In the genomic region with DNA sequence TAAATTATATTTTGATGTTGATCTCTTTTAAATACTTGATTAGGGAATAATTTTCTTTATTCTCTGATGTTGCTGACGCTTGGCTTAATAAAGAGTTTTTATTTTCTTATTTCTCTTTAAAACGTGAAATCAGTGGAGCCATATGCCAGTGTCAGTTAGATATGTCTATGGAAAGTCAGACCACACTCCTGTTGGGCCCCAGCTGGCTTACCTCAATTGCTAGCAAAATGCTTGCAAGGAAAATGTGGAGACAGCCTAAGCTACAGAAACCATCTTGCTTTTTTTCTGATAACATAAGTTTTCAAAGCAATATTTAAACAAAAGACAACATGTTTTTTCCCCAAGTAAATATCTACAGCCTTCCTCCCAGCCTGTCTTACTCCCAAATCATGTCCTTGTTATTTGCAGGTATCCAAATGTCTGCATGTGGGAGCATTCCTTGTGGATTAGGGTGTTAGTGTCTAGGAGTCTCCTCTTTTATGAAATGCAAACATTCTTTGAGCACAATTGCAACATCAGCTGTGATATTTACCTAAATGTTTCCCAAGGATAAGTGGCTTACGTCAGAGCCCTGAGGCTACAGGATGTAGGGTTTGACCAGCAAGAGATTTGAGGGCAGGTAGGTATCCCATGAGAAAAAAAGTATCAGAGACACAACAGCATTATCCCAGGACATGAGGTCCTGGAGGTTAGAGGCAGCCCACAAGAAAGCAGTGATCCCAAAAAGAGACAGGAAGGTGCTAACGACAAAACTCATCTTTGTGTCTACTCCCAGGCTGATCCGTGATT, we compare ENCODE assay signal across 14 cellular contexts.
DNase-seq lines count a peak whose midpoint lies in the region; TF ChIP-seq lines count a peak whose summit lies in the region.
"Had no signal": no experiment of that assay in that cellular context is flagged by ENCODE, and none has a peak within 500 bp of the region (broad histone marks: within the 10 kb centered on the region; RNA-seq: fewer than 3 reads in every experiment).

No MANE protein-coding gene starts in this region.

- no peaks in the 10 kb centered on the region for H3K79me2 ChIP-seq in mammary epithelial cell (ENCODE audit: insufficient read depth, low read length)
- H3K79me2 ChIP-seq in mesendoderm (ENCODE audit: control insufficient read depth, insufficient read depth, low read length), result no peaks in the 10 kb centered on the region

- H3K9me3 Mint-ChIP-seq in mesothelial cell of epicardium, result peaks cover 16% of the 10 kb centered on the region
- H3K9me3 Mint-ChIP-seq: activated naive CD4-positive, alpha-beta T cell treated with anti-CD3 and anti-CD28 coated beads, Interleukin-2, amount 50 U/mL, for 24 hours had no signal

- H3K9ac ChIP-seq in mammary epithelial cell (ENCODE audit: insufficient read depth, low read length) (no peak overlapping the region), mesendoderm (ENCODE audit: low read length) (no peak overlapping the region)

- H3K4me3 ChIP-seq in mammary epithelial cell (replicated peaks in 1 of 3; ENCODE audit: insufficient read depth in 1 of 3, low read depth in 2 of 3, low read length in 3 of 3) (no peak overlapping the region), mesendoderm (ENCODE audit: low read length) (no peak overlapping the region), stomach (no peak overlapping the region)
- H3K4me3 ChIP-seq: upper lobe of left lung had no signal

- H3K56ac ChIP-seq in mesendoderm (ENCODE audit: low read length), result no peak overlapping the region

- CTCF ChIA-PET in mammary epithelial cell (lab: Charles Lee; ENCODE audit: low non-redundant PET), result interaction anchor here (0.6 kb wide), 1 partner anchor 213 kb away, joined by 3 read pairs; no protein-coding TSS in a partner anchor

- TF ChIP-seq EP300 in stomach (IDR thresholded peaks at IDR 0.05), result no peak

- peaks cover 4% of the 10 kb centered on the region for H3K27me3 Mint-ChIP-seq in mesothelial cell of epicardium (ENCODE audit: low read depth)

- H2BK15ac ChIP-seq in mesendoderm (replicated peaks; ENCODE audit: low read depth), result no peak overlapping the region

- no peak overlapping the region for H4K8ac ChIP-seq in mesendoderm (ENCODE audit: low read depth, low read length)

- DNase-seq in EH (ENCODE audit: low read depth) (peak; percentile 60), NCI-H2196 treated with DMSO at 0.1 percent for 48 hours (lab: John Stamatoyannopoulos, UW; ENCODE audit: unreplicated experiment) (peak; percentile 74), mammary epithelial cell (peak; percentile 96), mesendoderm (peak; percentile 64), stomach (no peak), mesothelial cell of epicardium (ENCODE audit: low spot score in 2 of 2, unreplicated experiment in 2 of 2) (no peak), NOMO-1 (lab: John Stamatoyannopoulos, UW; ENCODE audit: unreplicated experiment in 2 of 2) (no peak)
- no peak for DNase-seq in activated CD4-positive, alpha-beta T cell treated with anti-CD3 and anti-CD28 coated beads, Interleukin-2, amount 50 U/mL, for 1 hour
- DNase-seq: activated CD4-positive, alpha-beta memory T cell treated with anti-CD3 and anti-CD28 coated beads for 36 hours; CD8-positive, alpha-beta T cell; H7; KBM-7 had no signal

- no peaks in the 10 kb centered on the region for H4K20me1 ChIP-seq in mammary epithelial cell (ENCODE audit: insufficient read depth, low read length)

- H3K4me3 Mint-ChIP-seq in mesothelial cell of epicardium, result no peak overlapping the region
- H3K4me3 Mint-ChIP-seq: activated CD4-positive, alpha-beta memory T cell treated with anti-CD3 and anti-CD28 coated beads for 36 hours; activated naive CD4-positive, alpha-beta T cell treated with anti-CD3 and anti-CD28 coated beads, Interleukin-2, amount 50 U/mL, for 24 hours; CD8-positive, alpha-beta T cell had no signal

- H3K4me1 ChIP-seq in mammary epithelial cell (ENCODE audit: insufficient read depth, low read length) (peaks cover 18% of the 10 kb centered on the region), mesendoderm (ENCODE audit: control insufficient read depth, low read depth, low read length) (peaks cover 2% of the 10 kb centered on the region), stomach (peaks cover 0 to 16% (median 3%) of the 10 kb centered on the region in 4 donors)

- H2AK5ac ChIP-seq in mesendoderm (ENCODE audit: low read length), result no peak overlapping the region

- H3K79me1 ChIP-seq in mesendoderm (ENCODE audit: low read length), result no peaks in the 10 kb centered on the region

- no peaks in the 10 kb centered on the region for H3K27me3 ChIP-seq in mammary epithelial cell (ENCODE audit: insufficient read depth, low read length)
- no peaks in the 10 kb centered on the region for H3K27me3 ChIP-seq in mesendoderm (ENCODE audit: insufficient read depth, low read length, poor library complexity)
- H3K27me3 ChIP-seq in stomach, result peaks cover 0 to 6% (median 0%) of the 10 kb centered on the region in 3 donors
- H3K27me3 ChIP-seq: upper lobe of left lung had no signal

- TF ChIP-seq POLR2A in stomach (IDR thresholded peaks at IDR 0.05), result no peak

- in situ Hi-C loops in mammary epithelial cell (cut with MboI; ENCODE audit: low sequenced_read_pairs in 2 of 2), result loop anchor here (10.0 to 25.0 kb wide), 2 partner anchors 427 to 435 kb away; no protein-coding TSS in a partner anchor

- no peak overlapping the region for H3K23ac ChIP-seq in mesendoderm (ENCODE audit: low read length)

- H3K18ac ChIP-seq in mesendoderm (ENCODE audit: low read length), result no peak overlapping the region

- no peak overlapping the region for H3K4ac ChIP-seq in mesendoderm (ENCODE audit: low read depth, low read length)

- H3K27ac Mint-ChIP-seq in mesothelial cell of epicardium, result no peak overlapping the region
- H3K27ac Mint-ChIP-seq: activated CD4-positive, alpha-beta memory T cell treated with anti-CD3 and anti-CD28 coated beads for 36 hours; activated naive CD4-positive, alpha-beta T cell treated with anti-CD3 and anti-CD28 coated beads, Interleukin-2, amount 50 U/mL, for 24 hours; CD8-positive, alpha-beta T cell had no signal

- dilution Hi-C loops in mammary epithelial cell (cut with HindIII; ENCODE audit: low sequenced_read_pairs), result no loop called here

- H3K27ac ChIP-seq in mammary epithelial cell (ENCODE audit: insufficient read depth, low read depth, low read length), result peak overlapping the region; percentile 28
- no peak overlapping the region for H3K27ac ChIP-seq in mesendoderm (ENCODE audit: low read depth, low read length)
- no peak overlapping the region for H3K27ac ChIP-seq in stomach

- no peak overlapping the region for H4K5ac ChIP-seq in mesendoderm (ENCODE audit: low read length)

- peak overlapping the region; percentile 14 for H2AFZ ChIP-seq in mammary epithelial cell (ENCODE audit: low read depth, low read length)

- peaks cover 13% of the 10 kb centered on the region for H3K4me1 Mint-ChIP-seq in mesothelial cell of epicardium
- H3K4me1 Mint-ChIP-seq: activated naive CD4-positive, alpha-beta T cell treated with anti-CD3 and anti-CD28 coated beads, Interleukin-2, amount 50 U/mL, for 24 hours had no signal

- H2BK5ac ChIP-seq in mesendoderm (ENCODE audit: low read length), result no peak overlapping the region

- TF ChIP-seq CTCF in mammary epithelial cell (conservative IDR thresholded peaks at IDR 0.05 in 1 of 2, IDR thresholded peaks at IDR 0.05 in 1 of 2; ENCODE audit: extremely low read depth in 1 of 2, insufficient read depth in 1 of 2, low read depth in 1 of 2, low read length in 2 of 2), result no peak
- no peak for TF ChIP-seq CTCF in stomach (IDR thresholded peaks at IDR 0.05)
- TF ChIP-seq CTCF in mesothelial cell of epicardium (IDR thresholded peaks at IDR 0.05; ENCODE audit: unreplicated experiment), result no peak

- intact Hi-C loops in mammary epithelial cell (cut with micrococcal nuclease), result no loop called here
- intact Hi-C loops in stomach (cut with DNase I; ENCODE audit: low total_unique reads), result no loop called here

- H3K36me3 Mint-ChIP-seq in mesothelial cell of epicardium, result no peaks in the 10 kb centered on the region
- H3K36me3 Mint-ChIP-seq: activated CD4-positive, alpha-beta memory T cell treated with anti-CD3 and anti-CD28 coated beads for 36 hours; activated naive CD4-positive, alpha-beta T cell treated with anti-CD3 and anti-CD28 coated beads, Interleukin-2, amount 50 U/mL, for 24 hours; CD8-positive, alpha-beta T cell had no signal

- H3K4me2 ChIP-seq in mammary epithelial cell (ENCODE audit: insufficient read depth, low read depth, low read length), result peak overlapping the region; percentile 45
- H3K4me2 ChIP-seq in mesendoderm (ENCODE audit: low read length), result no peak overlapping the region

- H3K9me3 ChIP-seq in mammary epithelial cell (replicated peaks; ENCODE audit: insufficient read depth, low read length) (no peaks in the 10 kb centered on the region), stomach (peaks cover 0 to 7% (median under 1%) of the 10 kb centered on the region in 4 donors)
- H3K9me3 ChIP-seq: upper lobe of left lung had no signal

- no peak overlapping the region for H2BK120ac ChIP-seq in mesendoderm (ENCODE audit: low read depth, low read length)

- WGBS in mammary epithelial cell (ENCODE audit: low coverage, missing lambda C conversion rate), result 69% methylated on average over 5 of the region's 5 CpGs
- WGBS in mesendoderm (ENCODE audit: extremely low coverage, insufficient coverage, low lambda C conversion rate), result no CpG with 5 or more reads among the region's 5 CpGs
- 51 to 65% (median 64%) methylated on average over 5 of the region's 5 CpGs for WGBS in stomach, 5 donors

- H3K36me3 ChIP-seq in mammary epithelial cell (ENCODE audit: insufficient read depth, low read length) (no peaks in the 10 kb centered on the region), mesendoderm (ENCODE audit: control insufficient read depth, insufficient read depth, low read length) (no peaks in the 10 kb centered on the region), stomach (no peaks in the 10 kb centered on the region)
- H3K36me3 ChIP-seq: upper lobe of left lung had no signal

- BruUV-seq in mammary epithelial cell (replicated peaks; lab: Mats Ljungman, UMichigan), result no TSS peak

Comparison
In these comparisons a context has a peak if more than half of its experiments do, and no peak if none do; other contexts are left out.
1. DNase-seq: peak in EH (single experiment), NCI-H2196 treated with DMSO at 0.1 percent for 48 hours (single experiment), mammary epithelial cell (single experiment) and mesendoderm (single experiment); none in activated CD4-positive, alpha-beta T cell treated with anti-CD3 and anti-CD28 coated beads, Interleukin-2, amount 50 U/mL, for 1 hour (single experiment), stomach (single experiment), mesothelial cell of epicardium (0 of 2) and NOMO-1 (0 of 2).